1 cellular context compared by ENCODE assay signal in the genomic region with DNA sequence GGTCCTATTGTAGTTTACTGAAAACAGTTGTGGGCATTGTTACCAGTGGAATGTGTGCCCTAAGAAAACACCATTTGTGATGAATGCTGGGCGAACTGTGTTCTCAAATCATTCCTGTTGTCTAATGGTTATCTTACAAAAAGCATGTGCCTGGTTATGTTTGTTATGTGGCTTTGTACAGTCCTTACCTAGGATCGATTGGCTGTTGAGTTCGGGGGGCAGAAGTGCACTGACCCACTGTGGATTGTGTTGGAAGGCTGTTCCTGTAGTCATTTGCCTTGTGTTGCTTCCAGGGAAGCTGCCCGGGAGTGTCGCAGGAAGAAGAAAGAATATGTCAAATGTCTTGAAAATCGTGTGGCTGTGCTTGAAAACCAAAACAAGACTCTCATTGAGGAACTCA.
TF ChIP-seq lines count a peak whose summit lies in the region.

No MANE protein-coding gene starts in this region.

TF ChIP-seq in H1, 55 proteins besides CTCF, POLR2A, EP300 and RAD21 (continued from another document):
- TF ChIP-seq CEBPB (IDR thresholded peaks at IDR 0.05; ENCODE audit: low read depth, low read length) = no peak
- no peak for TF ChIP-seq CTBP2 (IDR thresholded peaks at IDR 0.05; ENCODE audit: borderline replicate concordance, insufficient read depth, insufficient read length, low read length)
